ENCODE assay signal across 11 cellular contexts in the genomic region with DNA sequence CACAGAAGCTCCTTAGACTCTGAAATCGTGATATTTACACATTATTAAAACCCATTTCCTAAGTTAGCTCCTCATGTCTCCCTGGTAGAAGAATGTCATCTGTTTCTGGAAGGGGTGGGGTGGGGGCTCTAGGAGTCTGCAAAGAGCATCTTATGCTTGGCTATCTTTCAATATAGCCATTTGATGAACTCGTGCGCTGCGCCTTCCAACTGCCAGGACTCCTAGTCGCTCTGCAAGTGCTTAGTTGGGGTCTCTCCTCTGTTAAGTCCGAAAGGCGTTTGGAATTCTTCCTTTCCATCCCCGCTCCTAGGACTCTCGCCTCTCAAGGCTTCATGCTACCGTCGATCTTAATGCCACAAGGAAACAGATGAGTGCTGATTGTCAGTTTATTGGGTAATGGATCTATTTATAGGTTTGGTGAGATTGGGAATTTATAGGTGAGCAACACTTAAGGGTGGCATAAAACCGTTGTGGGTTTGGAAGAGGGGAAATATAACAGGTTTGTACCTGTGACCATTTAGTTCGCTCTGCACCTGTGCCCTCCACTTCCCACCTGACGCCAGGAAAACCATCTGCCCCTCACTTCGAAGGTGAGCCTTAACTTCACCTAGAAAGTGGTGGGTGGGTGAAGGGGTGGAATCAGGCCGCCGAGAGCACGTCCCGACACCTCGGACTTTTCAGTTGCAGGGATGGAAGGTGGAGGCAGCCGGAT. TPM values are rescaled to one million over a fixed set of nuclear protein-coding genes. Genes with fewer than 3 reads are reported as not detected.
DNase-seq lines count a peak whose midpoint lies in the region; ATAC-seq and TF ChIP-seq lines count a peak whose summit lies in the region.
"Had no signal": no experiment of that assay in that cellular context is flagged by ENCODE, and none has a peak within 500 bp of the region (broad histone marks: within the 10 kb centered on the region; RNA-seq: fewer than 3 reads in every experiment).

No MANE protein-coding gene starts in this region.

- BruUV-seq in PC-9 (replicated peaks; lab: Mats Ljungman, UMichigan) (no TSS peak), OCI-LY7 (replicated peaks; lab: Mats Ljungman, UMichigan) (no TSS peak)

- peaks cover 3 to 18% (median 13%) of the 10 kb centered on the region in 9 donors for H3K4me1 ChIP-seq in heart right ventricle
- H3K4me1 ChIP-seq in duodenal mucosa (ENCODE audit: control insufficient read depth in 1 of 2, insufficient read depth in 2 of 2, low read length in 2 of 2), result peaks cover 0 to 7% of the 10 kb centered on the region in 2 donors
- no peaks in the 10 kb centered on the region for H3K4me1 ChIP-seq in PC-9 (replicated peaks; ENCODE audit: insufficient read depth)
- no peaks in the 10 kb centered on the region for H3K4me1 ChIP-seq in OCI-LY7 (ENCODE audit: insufficient read depth, low read length, poor library complexity, severe bottlenecking)

- H4K20me1 ChIP-seq in PC-9 (ENCODE audit: insufficient read depth) (no peaks in the 10 kb centered on the region), OCI-LY7 (ENCODE audit: insufficient read depth, low read length) (no peaks in the 10 kb centered on the region)

- no peaks in the 10 kb centered on the region for H3K79me2 ChIP-seq in PC-9 (ENCODE audit: low read depth)
- no peaks in the 10 kb centered on the region for H3K79me2 ChIP-seq in OCI-LY7 (ENCODE audit: insufficient read depth, low read depth, low read length)

- H3K9me3 Mint-ChIP-seq in naive thymus-derived CD8-positive, alpha-beta T cell, result no peaks in the 10 kb centered on the region

- ATAC-seq in heart right ventricle (no peak), left ventricle myocardium superior (no peak), GM21723 (IDR thresholded peaks at IDR 0.05; ENCODE audit: unreplicated experiment) (no peak)
- ATAC-seq in naive thymus-derived CD8-positive, alpha-beta T cell, result no peak
- no peak for ATAC-seq in activated CD4-positive, CD25-positive, alpha-beta regulatory T cell treated with anti-CD3 and anti-CD28 coated beads, Interleukin-2, amount 50 U/mL, for 24 hours

- H3K4me3 Mint-ChIP-seq in naive thymus-derived CD8-positive, alpha-beta T cell, result peak overlapping the region; percentile 20 to 83 (median 54)

- H3K27ac Mint-ChIP-seq in naive thymus-derived CD8-positive, alpha-beta T cell, result no peak overlapping the region

- POLR2A ChIA-PET in naive thymus-derived CD8-positive, alpha-beta T cell (lab: Charles Lee), result no interaction called here
- POLR2A ChIA-PET in PC-9 (lab: Charles Lee; ENCODE audit: unreplicated experiment) (no interaction called here), OCI-LY7 (lab: Charles Lee) (interaction anchor here (0.6 kb wide), 1 partner anchor 682 kb away, joined by 10 read pairs; no protein-coding TSS in a partner anchor)

- CTCF ChIA-PET in PC-9 (lab: Charles Lee) (interaction anchor here (0.6 to 1.1 kb wide), 3 partner anchors 439 to 701 kb away, joined by 4 to 12 read pairs (median 6); no protein-coding TSS in a partner anchor), OCI-LY7 (lab: Charles Lee; ENCODE audit: unreplicated experiment) (no interaction called here)

- H3K27me3 Mint-ChIP-seq in naive thymus-derived CD8-positive, alpha-beta T cell, result peaks cover 16 to 48% (median 21%) of the 10 kb centered on the region in 5 donors

- TF ChIP-seq CTCF in heart right ventricle (IDR thresholded peaks at IDR 0.05) (no peak), PC-9 (conservative IDR thresholded peaks at IDR 0.05) (no peak), OCI-LY7 (conservative IDR thresholded peaks at IDR 0.05; ENCODE audit: low read length) (no peak)

- no peak for DNase-seq in heart right ventricle
- DNase-seq in left ventricle myocardium superior, result no peak
- DNase-seq in naive thymus-derived CD8-positive, alpha-beta T cell, result no peak
- no peak for DNase-seq in PC-9
- DNase-seq in OCI-LY7 (ENCODE audit: low spot score), result no peak
- DNase-seq: activated effector memory CD4-positive, alpha-beta T cell treated with Interleukin-2 at 50 U/mL for 16 hours; foreskin melanocyte; NCI-H1048 had no signal

- H3K27me3 ChIP-seq in heart right ventricle (peaks cover 0 to 81% (median 63%) of the 10 kb centered on the region in 7 donors), duodenal mucosa (ENCODE audit: control insufficient read depth in 1 of 2, insufficient read depth in 2 of 2, low read length in 2 of 2) (peaks cover 28 to 46% of the 10 kb centered on the region in 2 donors), PC-9 (ENCODE audit: insufficient read depth, low read depth) (peaks cover 47% of the 10 kb centered on the region)

- no peaks in the 10 kb centered on the region for H3K36me3 Mint-ChIP-seq in naive thymus-derived CD8-positive, alpha-beta T cell

- no peaks in the 10 kb centered on the region for H3F3A ChIP-seq in PC-9 (ENCODE audit: insufficient read depth, low read depth)

- H3K9me3 ChIP-seq in heart right ventricle (no peaks in the 10 kb centered on the region), duodenal mucosa (ENCODE audit: control insufficient read depth in 1 of 2, low read length in 2 of 2) (no peaks in the 10 kb centered on the region), PC-9 (ENCODE audit: insufficient read depth, low read depth) (no peaks in the 10 kb centered on the region), OCI-LY7 (ENCODE audit: low read length) (no peaks in the 10 kb centered on the region)

- H3K9ac ChIP-seq in duodenal mucosa (ENCODE audit: low read depth in 1 of 2, low read length in 2 of 2), result no peak overlapping the region

- peak overlapping the region in 7 of 10 donors; percentile 31 to 49 (median 47) for H3K4me3 ChIP-seq in heart right ventricle
- H3K4me3 ChIP-seq in duodenal mucosa (ENCODE audit: low read depth in 1 of 2, low read length in 2 of 2), result peak overlapping the region; percentile 46 to 54
- H3K4me3 ChIP-seq in PC-9, result no peak overlapping the region
- no peak overlapping the region for H3K4me3 ChIP-seq in OCI-LY7 (ENCODE audit: low read depth, low read length, poor library complexity, severe bottlenecking)

- H3K4me2 ChIP-seq in PC-9 (no peak overlapping the region), OCI-LY7 (ENCODE audit: low read length) (no peak overlapping the region)

- H2AFZ ChIP-seq in PC-9, result no peak overlapping the region
- H2AFZ ChIP-seq in OCI-LY7 (ENCODE audit: low read length), result no peak overlapping the region

- H3K27ac ChIP-seq in heart right ventricle (no peak overlapping the region), duodenal mucosa (ENCODE audit: low read depth, low read length) (no peak overlapping the region), PC-9 (no peak overlapping the region), OCI-LY7 (ENCODE audit: low read depth, low read length, poor library complexity, severe bottlenecking) (no peak overlapping the region)

- peaks cover 6 to 26% (median 12%) of the 10 kb centered on the region in 4 donors for H3K4me1 Mint-ChIP-seq in naive thymus-derived CD8-positive, alpha-beta T cell

- no peaks in the 10 kb centered on the region for H3K9me2 ChIP-seq in PC-9 (ENCODE audit: insufficient read depth)
- H3K9me2 ChIP-seq in OCI-LY7 (ENCODE audit: insufficient read depth, low read length), result no peaks in the 10 kb centered on the region

- no peaks in the 10 kb centered on the region for H3K36me3 ChIP-seq in heart right ventricle
- H3K36me3 ChIP-seq in duodenal mucosa (ENCODE audit: control insufficient read depth in 1 of 2, insufficient read depth in 2 of 2, low read length in 2 of 2), result no peaks in the 10 kb centered on the region
- H3K36me3 ChIP-seq in PC-9 (ENCODE audit: low read depth), result no peaks in the 10 kb centered on the region
- H3K36me3 ChIP-seq in OCI-LY7 (ENCODE audit: insufficient read depth, low read length), result no peaks in the 10 kb centered on the region

- WGBS in heart right ventricle, 2 donors, result 18% methylated on average over 21 of the region's 21 CpGs

- intact Hi-C loops in heart right ventricle (cut with DNase I) (loop anchor here in 7 of 10 donors (2.0 to 10.0 kb wide), 9 partner anchors 62 to 728 kb away; no protein-coding TSS in a partner anchor), left ventricle myocardium superior (cut with micrococcal nuclease) (loop anchor here (5.0 kb wide), 1 partner anchor 551 kb away; no protein-coding TSS in a partner anchor), PC-9 (cut with micrococcal nuclease; ENCODE audit: unreplicated experiment) (loop anchor here (10.0 kb wide), 1 partner anchor 522 kb away; no protein-coding TSS in a partner anchor), OCI-LY7 (cut with micrococcal nuclease; ENCODE audit: unreplicated experiment) (loop anchor here (5.0 kb wide), 1 partner anchor 686 kb away; no protein-coding TSS in a partner anchor)

RNA-seq across cellular contexts. Expression of a gene that starts 1.1 kb away (rescaled TPM):
- total RNA-seq in heart right ventricle (under 1 TPM in 1 of 10 donors, not detected in 9; 0.09 TPM), left ventricle myocardium superior (not detected), PC-9 (2021) (not detected in 2 replicates), OCI-LY7 (2022) (not detected in 2 replicates)
- polyA plus RNA-seq in heart right ventricle, result not detected
- total RNA-seq in naive thymus-derived CD8-positive, alpha-beta T cell, result not detected
- not detected for polyA plus RNA-seq in naive thymus-derived CD8-positive, alpha-beta T cell
- total RNA-seq in OCI-LY7 (2014; rRNA removed; shearing (Covaris generic)), result not detected in 2 replicates

Comparison
In these comparisons a context has a peak if more than half of its experiments do, and no peak if none do; other contexts are left out.
1. H3K4me3 ChIP-seq: peak in heart right ventricle (7 of 10) and duodenal mucosa (2 of 2); none in PC-9 (single experiment) and OCI-LY7 (single experiment).